ENCODE assay signal across 23 cellular contexts in the genomic region with DNA sequence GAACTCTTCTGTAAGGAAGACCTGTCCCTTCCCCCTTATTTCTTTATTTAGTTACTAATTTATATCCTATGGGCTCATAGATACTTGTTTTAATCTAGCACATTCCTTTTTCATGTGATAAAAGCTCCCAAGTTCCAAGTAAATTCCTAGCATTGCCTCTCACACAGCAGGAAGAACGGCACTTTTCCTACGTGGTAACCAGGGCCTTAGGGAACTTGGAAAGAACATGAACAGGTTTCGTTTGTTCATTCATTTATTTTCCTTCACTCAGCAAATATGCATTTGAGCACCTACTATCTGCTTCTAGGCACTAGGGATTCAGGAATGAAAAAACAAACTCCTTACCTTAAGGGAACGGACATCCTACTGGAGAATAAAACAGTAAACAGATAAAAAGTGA.
DNase-seq lines count a peak whose midpoint lies in the region; ATAC-seq, FAIRE-seq and TF ChIP-seq lines count a peak whose summit lies in the region.
"Had no signal": no experiment of that assay in that cellular context is flagged by ENCODE, and none has a peak within 500 bp of the region (broad histone marks: within the 10 kb centered on the region; RNA-seq: fewer than 3 reads in every experiment).

No MANE protein-coding gene starts in this region.

- H4K20me1 ChIP-seq in astrocyte (ENCODE audit: insufficient read depth, low read length) = no peaks in the 10 kb centered on the region

- H3K4me1 ChIP-seq in astrocyte (ENCODE audit: insufficient read depth, low read length) (peaks cover 61% of the 10 kb centered on the region), kidney (ENCODE audit: control insufficient read depth in 1 of 2, insufficient read depth in 1 of 2, low read depth in 1 of 2, low read length in 2 of 2) (peaks cover 13 to 18% of the 10 kb centered on the region in 2 donors)
- H3K4me1 ChIP-seq: colonic mucosa had no signal

- H3K36me3 Mint-ChIP-seq in HFFc6 (ENCODE audit: low read depth) (peaks cover 17% of the 10 kb centered on the region), astrocyte (ENCODE audit: low read depth, unreplicated experiment) (peaks cover 8% of the 10 kb centered on the region)
- peaks cover 45% of the 10 kb centered on the region for H3K36me3 Mint-ChIP-seq in stimulated activated memory B cell treated with anti-CD40 and anti-IgM and Interleukin-4, amounts not matched to agents 10 μg/mL and 1 μg/mL and 100 μg/mL, for 72 hours

- FAIRE-seq in astrocyte (lab: Jason Lieb, UNC) (no peak), kidney (lab: Jason Lieb, UNC) (no peak)

- H3K9me3 Mint-ChIP-seq in HFFc6 (no peaks in the 10 kb centered on the region), astrocyte (ENCODE audit: unreplicated experiment) (peaks cover 5% of the 10 kb centered on the region)
- peaks cover 4% of the 10 kb centered on the region for H3K9me3 Mint-ChIP-seq in stimulated activated memory B cell treated with anti-CD40 and anti-IgM and Interleukin-4, amounts not matched to agents 10 μg/mL and 1 μg/mL and 100 μg/mL, for 72 hours
- H3K9me3 Mint-ChIP-seq: activated CD4-positive, alpha-beta T cell treated with anti-CD3 and anti-CD28 coated beads, Interleukin-2, amount 10 ng/mL, durations not matched to agents 7 days and 5 days had no signal

- H3K27ac ChIP-seq in astrocyte (ENCODE audit: low read depth, low read length) = peak overlapping the region; percentile 97
- no peak overlapping the region for H3K27ac ChIP-seq in kidney (ENCODE audit: low read depth in 2 of 2, low read length in 2 of 2)
- H3K27ac ChIP-seq: colonic mucosa, psoas muscle had no signal

- no peaks in the 10 kb centered on the region; the same call in none of the 2 replicates for H3K27me3 Mint-ChIP-seq in HFFc6 (ENCODE audit: insufficient read depth)
- no peaks in the 10 kb centered on the region for H3K27me3 Mint-ChIP-seq in astrocyte (ENCODE audit: low read depth, unreplicated experiment)
- no peaks in the 10 kb centered on the region for H3K27me3 Mint-ChIP-seq in stimulated activated memory B cell treated with anti-CD40 and anti-IgM and Interleukin-4, amounts not matched to agents 10 μg/mL and 1 μg/mL and 100 μg/mL, for 72 hours
- H3K27me3 Mint-ChIP-seq: activated CD4-positive, alpha-beta T cell treated with anti-CD3 and anti-CD28 coated beads, Interleukin-2, amount 10 ng/mL, durations not matched to agents 7 days and 5 days; type B pancreatic cell had no signal

- peak overlapping the region; percentile 67 for H3K27ac Mint-ChIP-seq in HFFc6
- H3K27ac Mint-ChIP-seq in astrocyte (ENCODE audit: unreplicated experiment) = no peak overlapping the region
- peak overlapping the region; percentile 87 for H3K27ac Mint-ChIP-seq in stimulated activated memory B cell treated with anti-CD40 and anti-IgM and Interleukin-4, amounts not matched to agents 10 μg/mL and 1 μg/mL and 100 μg/mL, for 72 hours
- H3K27ac Mint-ChIP-seq: activated CD4-positive, alpha-beta T cell treated with anti-CD3 and anti-CD28 coated beads, Interleukin-2, amount 10 ng/mL, durations not matched to agents 7 days and 5 days had no signal

- intact Hi-C loops in kidney (cut with DNase I) = no loop called here

- H3K27me3 ChIP-seq in astrocyte (ENCODE audit: insufficient read depth, low read length) = no peaks in the 10 kb centered on the region
- H3K27me3 ChIP-seq: BE2C, colonic mucosa, spleen, stomach had no signal

- no peak overlapping the region; the same call in 1 of the 2 replicates for H3K4me3 Mint-ChIP-seq in HFFc6
- H3K4me3 Mint-ChIP-seq in astrocyte (ENCODE audit: unreplicated experiment) = no peak overlapping the region
- H3K4me3 Mint-ChIP-seq in stimulated activated memory B cell treated with anti-CD40 and anti-IgM and Interleukin-4, amounts not matched to agents 10 μg/mL and 1 μg/mL and 100 μg/mL, for 72 hours = no peak overlapping the region
- H3K4me3 Mint-ChIP-seq: activated CD4-positive, alpha-beta T cell treated with anti-CD3 and anti-CD28 coated beads, Interleukin-2, amount 10 ng/mL, durations not matched to agents 7 days and 5 days; type B pancreatic cell had no signal

- no peak for ATAC-seq in stimulated activated memory B cell treated with anti-CD40 and anti-IgM and Interleukin-4, amounts not matched to agents 10 μg/mL and 1 μg/mL and 100 μg/mL, for 72 hours
- no peak for ATAC-seq in HG03175 (IDR thresholded peaks at IDR 0.05; ENCODE audit: unreplicated experiment)
- ATAC-seq: psoas muscle, Right ventricle myocardium inferior had no signal

- no peak for TF ChIP-seq CTCF in HFFc6 (IDR thresholded peaks at IDR 0.05)
- TF ChIP-seq CTCF in astrocyte (IDR thresholded peaks at IDR 0.05; ENCODE audit: insufficient read depth, low read depth, low read length) = no peak
- TF ChIP-seq CTCF in kidney (IDR thresholded peaks at IDR 0.05; ENCODE audit: borderline replicate concordance, extremely low read depth, insufficient read depth) = no peak

- H3K9me3 ChIP-seq in astrocyte (ENCODE audit: insufficient read depth, low read depth, low read length) (no peaks in the 10 kb centered on the region), kidney (ENCODE audit: control insufficient read depth in 1 of 2, low read length in 2 of 2) (no peaks in the 10 kb centered on the region)
- H3K9me3 ChIP-seq: BE2C, colonic mucosa, psoas muscle, spleen, stomach had no signal

- H3K9ac ChIP-seq in astrocyte (ENCODE audit: low read length) (peak overlapping the region; percentile 79), kidney (ENCODE audit: low read length in 2 of 2) (no peak overlapping the region)

- peaks cover 65% of the 10 kb centered on the region for H3K4me1 Mint-ChIP-seq in HFFc6 (ENCODE audit: low read depth)
- H3K4me1 Mint-ChIP-seq in astrocyte (ENCODE audit: low read depth, unreplicated experiment) = peaks cover 18% of the 10 kb centered on the region
- H3K4me1 Mint-ChIP-seq in stimulated activated memory B cell treated with anti-CD40 and anti-IgM and Interleukin-4, amounts not matched to agents 10 μg/mL and 1 μg/mL and 100 μg/mL, for 72 hours = peaks cover 83% of the 10 kb centered on the region
- H3K4me1 Mint-ChIP-seq: activated CD4-positive, alpha-beta T cell treated with anti-CD3 and anti-CD28 coated beads, Interleukin-2, amount 10 ng/mL, durations not matched to agents 7 days and 5 days had no signal

- peaks cover 34% of the 10 kb centered on the region for H3K79me2 ChIP-seq in astrocyte (ENCODE audit: insufficient read depth, low read length)

- no peak overlapping the region for H2AFZ ChIP-seq in astrocyte (ENCODE audit: low read depth, low read length)

- no peaks in the 10 kb centered on the region for H3K36me3 ChIP-seq in astrocyte (ENCODE audit: insufficient read depth, low read length)
- no peaks in the 10 kb centered on the region for H3K36me3 ChIP-seq in kidney (ENCODE audit: control insufficient read depth in 1 of 2, insufficient read depth in 2 of 2, low read length in 2 of 2)
- H3K36me3 ChIP-seq: colonic mucosa had no signal

- no peak overlapping the region for H3K4me3 ChIP-seq in astrocyte (ENCODE audit: insufficient read depth, low read depth, low read length)
- no peak overlapping the region for H3K4me3 ChIP-seq in kidney (ENCODE audit: low read length in 2 of 2)
- H3K4me3 ChIP-seq: colonic mucosa, psoas muscle, spleen, stomach had no signal

- H3K4me2 ChIP-seq in astrocyte (ENCODE audit: low read length) = peak overlapping the region; percentile 50

- DNase-seq in HFFc6 (no peak), astrocyte (ENCODE audit: low read depth) (peak; percentile 93), kidney (peak; percentile 2), COR-L47 (lab: John Stamatoyannopoulos, UW) (no peak)
- DNase-seq in central memory CD4-positive, alpha-beta T cell = no peak
- DNase-seq: activated CD4-positive, alpha-beta T cell treated with anti-CD3 and anti-CD28 coated beads, Interleukin-2, amount 10 ng/mL, durations not matched to agents 7 days and 5 days; activated CD8-positive, alpha-beta memory T cell treated with anti-CD3 and anti-CD28 coated beads, Interleukin-2, amount 50 U/mL, for 48 hours; activated effector memory CD4-positive, alpha-beta T cell treated with anti-CD3 and anti-CD28 coated beads, Interleukin-2, amount 50 U/mL, for 16 hours; amygdala; BE2C; colonic mucosa; head of caudate nucleus; MM.1S; NCI-H146; NCI-H2171; psoas muscle; spleen; stimulated activated CD4-positive, alpha-beta T cell treated with anti-CD3 and anti-CD28 coated beads, Interleukin-4, amount 100 ng/mL, for 24 hours; stomach had no signal

Comparison
In these comparisons a context has a peak if more than half of its experiments do, and no peak if none do; other contexts are left out.
1. DNase-seq: peak in astrocyte (single experiment) and kidney (single experiment); none in HFFc6 (single experiment), COR-L47 (single experiment) and central memory CD4-positive, alpha-beta T cell (single experiment).